Comparison of ENCODE assay signal across 26 cellular contexts in genomic region chr21:32300117-32300681, GRCh38. TPM values are rescaled to one million over a fixed set of nuclear protein-coding genes. Genes with fewer than 3 reads are reported as not detected.
A peak's percentile ranks its signal among the peaks of the same experiment; 100 is the strongest.
DNase-seq lines count a peak whose midpoint lies in the region; ATAC-seq, FAIRE-seq and TF ChIP-seq lines count a peak whose summit lies in the region.
"Had no signal": no experiment of that assay in that cellular context is flagged by ENCODE, and none has a peak within 500 bp of the region (broad histone marks: within the 10 kb centered on the region; RNA-seq: fewer than 3 reads in every experiment).

No MANE protein-coding gene starts in this region.

- no peak overlapping the region for H3K27ac ChIP-seq in coronary artery
- no peak overlapping the region for H3K27ac ChIP-seq in effector memory CD4-positive, alpha-beta T cell (ENCODE audit: insufficient read depth, low read length, poor library complexity, severe bottlenecking)
- H3K27ac ChIP-seq: BLaER1, PC-9, SJCRH30 had no signal

- H3K4me1 Mint-ChIP-seq in natural killer cell treated with Interleukin-12 subunit alpha and Interleukin-12 subunit beta and Interleukin-15 and Interleukin-18, amount 100 ng/mL, for 72 hours (ENCODE audit: low read depth in 2 of 2): peaks cover 0 to 2% of the 10 kb centered on the region in 2 donors
- no peaks in the 10 kb centered on the region for H3K4me1 Mint-ChIP-seq in natural killer cell
- H3K4me1 Mint-ChIP-seq in progenitor cell of endocrine pancreas (ENCODE audit: low read depth): peaks cover 5% of the 10 kb centered on the region
- H3K4me1 Mint-ChIP-seq: CD4-positive, CD25-positive, alpha-beta regulatory T cell; GM23338 had no signal

- H3K27me3 Mint-ChIP-seq in natural killer cell treated with Interleukin-12 subunit alpha and Interleukin-12 subunit beta and Interleukin-15 and Interleukin-18, amount 100 ng/mL, for 72 hours: no peaks in the 10 kb centered on the region
- H3K27me3 Mint-ChIP-seq in natural killer cell (ENCODE audit: low read depth in 2 of 2) (no peaks in the 10 kb centered on the region), progenitor cell of endocrine pancreas (no peaks in the 10 kb centered on the region)
- H3K27me3 Mint-ChIP-seq: CD4-positive, CD25-positive, alpha-beta regulatory T cell had no signal

- no peaks in the 10 kb centered on the region for H3K4me1 ChIP-seq in effector memory CD4-positive, alpha-beta T cell (ENCODE audit: control insufficient read depth, insufficient read depth, low read length, poor library complexity, severe bottlenecking)
- H3K4me1 ChIP-seq: BLaER1, SJCRH30 had no signal

- no peak overlapping the region for H3K4me3 Mint-ChIP-seq in natural killer cell treated with Interleukin-12 subunit alpha and Interleukin-12 subunit beta and Interleukin-15 and Interleukin-18, amount 100 ng/mL, for 72 hours
- no peak overlapping the region for H3K4me3 Mint-ChIP-seq in natural killer cell
- H3K4me3 Mint-ChIP-seq in progenitor cell of endocrine pancreas (ENCODE audit: low read depth): no peak overlapping the region
- H3K4me3 Mint-ChIP-seq: CD4-positive, CD25-positive, alpha-beta regulatory T cell; GM23338 had no signal

- no peaks in the 10 kb centered on the region for H3K9me3 Mint-ChIP-seq in natural killer cell treated with Interleukin-12 subunit alpha and Interleukin-12 subunit beta and Interleukin-15 and Interleukin-18, amount 100 ng/mL, for 72 hours
- H3K9me3 Mint-ChIP-seq in natural killer cell (no peaks in the 10 kb centered on the region), progenitor cell of endocrine pancreas (ENCODE audit: low read depth) (no peaks in the 10 kb centered on the region)
- H3K9me3 Mint-ChIP-seq: GM23338 had no signal

- no peaks in the 10 kb centered on the region for H3K9me3 ChIP-seq in effector memory CD4-positive, alpha-beta T cell (ENCODE audit: control insufficient read depth, low read length)
- H3K9me3 ChIP-seq: BLaER1, HAP-1, MG63, SJCRH30 had no signal

- no peak for FAIRE-seq in GM19239 (lab: Jason Lieb, UNC)

- H3K27me3 ChIP-seq in effector memory CD4-positive, alpha-beta T cell (replicated peaks; ENCODE audit: control insufficient read depth, insufficient read depth, low read length, poor library complexity, severe bottlenecking): no peaks in the 10 kb centered on the region
- H3K27me3 ChIP-seq: BLaER1, MG63, SJCRH30 had no signal

- no peak for ATAC-seq in natural killer cell treated with Interleukin-12 subunit alpha and Interleukin-12 subunit beta and Interleukin-15 and Interleukin-18, amount 100 ng/mL, for 72 hours
- no peak for ATAC-seq in natural killer cell
- ATAC-seq: GM23338, Right ventricle myocardium inferior, SK-N-SH treated with all-trans-retinoic acid at 6 μM for 48 hours had no signal

- no peak for TF ChIP-seq CTCF in natural killer cell (IDR thresholded peaks at IDR 0.05)
- TF ChIP-seq CTCF in coronary artery (IDR thresholded peaks at IDR 0.05): no peak
- no peak for TF ChIP-seq CTCF in progenitor cell of endocrine pancreas (IDR thresholded peaks at IDR 0.05; ENCODE audit: unreplicated experiment)

- no peaks in the 10 kb centered on the region for H3K36me3 ChIP-seq in effector memory CD4-positive, alpha-beta T cell (ENCODE audit: control insufficient read depth, insufficient read depth, low read length)

- H3K4me3 ChIP-seq in coronary artery: no peak overlapping the region
- no peak overlapping the region for H3K4me3 ChIP-seq in effector memory CD4-positive, alpha-beta T cell (ENCODE audit: insufficient read depth, low read depth, low read length, poor library complexity, severe bottlenecking)
- H3K4me3 ChIP-seq: BLaER1, GM23338, HAP-1, MG63, PC-9, SJCRH30 had no signal

- DNase-seq in natural killer cell treated with Interleukin-12 subunit alpha and Interleukin-12 subunit beta and Interleukin-15 and Interleukin-18, amount 100 ng/mL, for 72 hours (ENCODE audit: low spot score): peak; percentile 46
- DNase-seq in natural killer cell: no peak
- peak; percentile 14 for DNase-seq in coronary artery (ENCODE audit: low spot score)
- DNase-seq in progenitor cell of endocrine pancreas (ENCODE audit: low spot score, unreplicated experiment): no peak
- no peak for DNase-seq in effector memory CD4-positive, alpha-beta T cell
- DNase-seq in GM19239 (ENCODE audit: insufficient read length, low spot score): no peak
- DNase-seq in NCI-H2029 (lab: John Stamatoyannopoulos, UW): no peak
- DNase-seq: CD4-positive, CD25-positive, alpha-beta regulatory T cell; DMS153; DND-41; KG1; MG63; NCI-H2029 treated with DMSO at 0.1 percent for 48 hours; NCI-H446 treated with DMSO at 0.1 percent for 48 hours; NCI-H526; NCI-H82; NK-92 treated with Interleukin-12 subunit alpha and Interleukin-12 subunit beta, amount 100 ng/mL, for 24 hours; PC-9; SJCRH30 had no signal

- H3K36me3 Mint-ChIP-seq in natural killer cell treated with Interleukin-12 subunit alpha and Interleukin-12 subunit beta and Interleukin-15 and Interleukin-18, amount 100 ng/mL, for 72 hours: no peaks in the 10 kb centered on the region
- H3K36me3 Mint-ChIP-seq in natural killer cell: no peaks in the 10 kb centered on the region
- peaks cover 15% of the 10 kb centered on the region for H3K36me3 Mint-ChIP-seq in progenitor cell of endocrine pancreas (ENCODE audit: insufficient read depth)

- no peak overlapping the region for H3K27ac Mint-ChIP-seq in natural killer cell treated with Interleukin-12 subunit alpha and Interleukin-12 subunit beta and Interleukin-15 and Interleukin-18, amount 100 ng/mL, for 72 hours
- H3K27ac Mint-ChIP-seq in natural killer cell: no peak overlapping the region
- peak overlapping the region; percentile 73 for H3K27ac Mint-ChIP-seq in progenitor cell of endocrine pancreas
- H3K27ac Mint-ChIP-seq: GM23338 had no signal

- intact Hi-C loops in natural killer cell (cut with micrococcal nuclease): no loop called here

RNA-seq across cellular contexts. Expression of gene MRAP, which starts 1.5 kb away (rescaled TPM):
- not detected for total RNA-seq in natural killer cell treated with Interleukin-12 subunit alpha and Interleukin-12 subunit beta and Interleukin-15 and Interleukin-18, amount 100 ng/mL, for 72 hours
- not detected for total RNA-seq in natural killer cell
- total RNA-seq in progenitor cell of endocrine pancreas: 0.89 and 1.2 TPM in 2 replicates
- total RNA-seq: A172; CD4-positive, CD25-positive, alpha-beta regulatory T cell; GM23338; PC-9; RPMI7951; SJCRH30 had no signal

RNA-seq across cellular contexts. Expression of gene MIS18A, which starts 21.4 kb away (rescaled TPM):
- total RNA-seq in natural killer cell treated with Interleukin-12 subunit alpha and Interleukin-12 subunit beta and Interleukin-15 and Interleukin-18, amount 100 ng/mL, for 72 hours: 10 to 100 TPM; 13.4 to 25.2 TPM
- 1 to 10 TPM; 4.2 to 7.9 (median 5.2) TPM for total RNA-seq in natural killer cell
- total RNA-seq in progenitor cell of endocrine pancreas: 22.3 and 23.6 TPM in 2 replicates

Comparison
In these comparisons a context has a peak if more than half of its experiments do, and no peak if none do; other contexts are left out.
1. DNase-seq: peak in natural killer cell treated with Interleukin-12 subunit alpha and Interleukin-12 subunit beta and Interleukin-15 and Interleukin-18, amount 100 ng/mL, for 72 hours (single experiment) and coronary artery (single experiment); none in natural killer cell (single experiment), progenitor cell of endocrine pancreas (single experiment), effector memory CD4-positive, alpha-beta T cell (0 of 3), GM19239 (single experiment) and NCI-H2029 (single experiment).